Comparison of ENCODE assay signal across 1 cellular context in genomic region chr14:52333823-52334657, GRCh38.
TF ChIP-seq lines count a peak whose summit lies in the region.

No MANE protein-coding gene starts in this region.

TF ChIP-seq in SK-N-SH treated with all-trans-retinoic acid at 6 μM for 48 hours, 23 proteins besides CTCF, POLR2A, EP300 and RAD21 (continued from another document):
- TF ChIP-seq CSRNP3 (CRISPR knock-in tag; IDR thresholded peaks at IDR 0.05) (no peak), TCF4 (CRISPR knock-in tag; IDR thresholded peaks at IDR 0.05; ENCODE audit: borderline replicate concordance) (no peak), PPARA (CRISPR knock-in tag; IDR thresholded peaks at IDR 0.05; ENCODE audit: borderline replicate concordance) (no peak), ZNF565 (CRISPR knock-in tag; conservative IDR thresholded peaks at IDR 0.05; ENCODE audit: low read depth) (no peak), CSDC2 (CRISPR knock-in tag; IDR thresholded peaks at IDR 0.05) (no peak), ESRRG (CRISPR knock-in tag; IDR thresholded peaks at IDR 0.05) (no peak), TOX (CRISPR knock-in tag; IDR thresholded peaks at IDR 0.05; ENCODE audit: borderline replicate concordance) (no peak), OSR1 (CRISPR knock-in tag; IDR thresholded peaks at IDR 0.05) (no peak), ZC3H10 (CRISPR knock-in tag; IDR thresholded peaks at IDR 0.05) (no peak), ISL1 (CRISPR knock-in tag; IDR thresholded peaks at IDR 0.05) (no peak), ZFP30 (CRISPR knock-in tag; IDR thresholded peaks at IDR 0.05) (no peak), ARNTL (CRISPR knock-in tag; IDR thresholded peaks at IDR 0.05; ENCODE audit: borderline replicate concordance, low read depth) (no peak)
- TF ChIP-seq, protein P1, sequence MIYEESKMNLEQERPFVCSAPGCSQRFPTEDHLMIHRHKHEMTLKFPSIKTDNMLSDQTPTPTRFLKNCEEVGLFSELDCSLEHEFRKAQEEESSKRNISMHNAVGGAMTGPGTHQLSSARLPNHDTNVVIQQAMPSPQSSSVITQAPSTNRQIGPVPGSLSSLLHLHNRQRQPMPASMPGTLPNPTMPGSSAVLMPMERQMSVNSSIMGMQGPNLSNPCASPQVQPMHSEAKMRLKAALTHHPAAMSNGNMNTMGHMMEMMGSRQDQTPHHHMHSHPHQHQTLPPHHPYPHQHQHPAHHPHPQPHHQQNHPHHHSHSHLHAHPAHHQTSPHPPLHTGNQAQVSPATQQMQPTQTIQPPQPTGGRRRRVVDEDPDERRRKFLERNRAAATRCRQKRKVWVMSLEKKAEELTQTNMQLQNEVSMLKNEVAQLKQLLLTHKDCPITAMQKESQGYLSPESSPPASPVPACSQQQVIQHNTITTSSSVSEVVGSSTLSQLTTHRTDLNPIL (CRISPR knock-in tag; IDR thresholded peaks at IDR 0.05; ENCODE audit: low read depth), result no peak
- TF ChIP-seq, protein P2, sequence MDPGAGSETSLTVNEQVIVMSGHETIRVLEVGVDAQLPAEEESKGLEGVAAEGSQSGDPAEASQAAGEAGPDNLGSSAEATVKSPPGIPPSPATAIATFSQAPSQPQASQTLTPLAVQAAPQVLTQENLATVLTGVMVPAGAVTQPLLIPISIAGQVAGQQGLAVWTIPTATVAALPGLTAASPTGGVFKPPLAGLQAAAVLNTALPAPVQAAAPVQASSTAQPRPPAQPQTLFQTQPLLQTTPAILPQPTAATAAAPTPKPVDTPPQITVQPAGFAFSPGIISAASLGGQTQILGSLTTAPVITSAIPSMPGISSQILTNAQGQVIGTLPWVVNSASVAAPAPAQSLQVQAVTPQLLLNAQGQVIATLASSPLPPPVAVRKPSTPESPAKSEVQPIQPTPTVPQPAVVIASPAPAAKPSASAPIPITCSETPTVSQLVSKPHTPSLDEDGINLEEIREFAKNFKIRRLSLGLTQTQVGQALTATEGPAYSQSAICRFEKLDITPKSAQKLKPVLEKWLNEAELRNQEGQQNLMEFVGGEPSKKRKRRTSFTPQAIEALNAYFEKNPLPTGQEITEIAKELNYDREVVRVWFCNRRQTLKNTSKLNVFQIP (CRISPR knock-in tag; IDR thresholded peaks at IDR 0.05; ENCODE audit: borderline replicate concordance, low read depth), result no peak
